8 cellular contexts compared by ENCODE assay signal in the genomic region with DNA sequence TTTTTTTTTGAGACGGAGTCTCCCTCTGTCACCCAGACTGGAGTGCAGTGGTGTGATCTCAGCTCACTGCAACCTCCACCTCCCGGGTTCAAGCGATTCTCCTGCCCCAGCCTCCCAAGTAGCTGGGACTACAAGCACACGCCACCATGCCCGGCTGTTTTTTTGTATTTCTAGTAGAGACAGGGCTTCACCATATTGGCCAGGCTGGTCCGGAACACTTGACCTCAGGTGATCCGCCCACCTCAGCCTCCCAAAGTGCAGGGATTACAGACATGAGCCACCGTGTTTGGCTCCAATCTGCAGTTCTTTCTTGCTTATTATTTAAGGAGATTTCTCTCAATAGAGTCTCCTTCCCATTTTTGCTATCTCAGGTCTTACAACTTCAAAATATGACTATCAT.
A peak's percentile ranks its signal among the peaks of the same experiment; 100 is the strongest.
DNase-seq lines count a peak whose midpoint lies in the region; ATAC-seq and TF ChIP-seq lines count a peak whose summit lies in the region.
"Not testable (repeated sequence)": the region's sequence is repeated elsewhere in the genome, so short reads cannot be mapped to it uniquely, and the experiment has no call there.

No MANE protein-coding gene starts in this region.

- WGBS in adrenal gland, 4 donors = 89 to 95% (median 94%) methylated on average over 7 to 8 of the region's 8 CpGs
- WGBS in esophagus squamous epithelium, 2 donors = 87 to 91% methylated on average over 6 of the region's 8 CpGs

- H3K27me3 Mint-ChIP-seq in Calu3 (ENCODE audit: unreplicated experiment); T-helper 1 cell treated with Interleukin-12 subunit alpha and Interleukin-12 subunit beta and Interleukin-4 antibody, amounts not matched to agents 30 μg/mL and 1 μg/mL, for 36 hours (ENCODE audit: low read depth); activated T-cell treated with anti-CD3 and anti-CD28 coated beads, Interleukin-2, amount 50 U/mL, for 72 hours (ENCODE audit: low read depth); nephron (ENCODE audit: low read depth): not testable (repeated sequence)

- intact Hi-C loops in Calu3 (cut with micrococcal nuclease; ENCODE audit: unreplicated experiment); adrenal gland (cut with DNase I); esophagus squamous epithelium (cut with DNase I); upper lobe of right lung (cut with DNase I): not testable (repeated sequence)

- H3K4me1 ChIP-seq in adrenal gland (replicated peaks in 1 of 2) = peaks cover 25 to 55% of the 10 kb centered on the region in 2 donors
- H3K4me1 ChIP-seq in esophagus squamous epithelium = peaks cover 14 to 52% (median 35%) of the 10 kb centered on the region in 3 donors
- peaks cover 59% of the 10 kb centered on the region for H3K4me1 ChIP-seq in upper lobe of right lung

- H3K36me3 Mint-ChIP-seq in Calu3 (ENCODE audit: insufficient read depth, unreplicated experiment) (peaks cover 24% of the 10 kb centered on the region), nephron (ENCODE audit: low read depth) (peaks cover 12% of the 10 kb centered on the region)
- peaks cover 16% of the 10 kb centered on the region for H3K36me3 Mint-ChIP-seq in T-helper 1 cell treated with Interleukin-12 subunit alpha and Interleukin-12 subunit beta and Interleukin-4 antibody, amounts not matched to agents 30 μg/mL and 1 μg/mL, for 36 hours (ENCODE audit: low read depth)
- H3K36me3 Mint-ChIP-seq in activated T-cell treated with anti-CD3 and anti-CD28 coated beads, Interleukin-2, amount 50 U/mL, for 72 hours (ENCODE audit: insufficient read depth in 2 of 2) = peaks cover 7 to 15% of the 10 kb centered on the region in 2 donors
- peaks cover 76% of the 10 kb centered on the region for H3K36me3 Mint-ChIP-seq in stimulated activated effector memory CD8-positive, alpha-beta T cell treated with anti-CD3 and anti-CD28 coated beads, Interleukin-12 subunit alpha, Interleukin-12 subunit beta, amount 100 ng/mL, for 72 hours

- TF ChIP-seq POLR2A in adrenal gland (IDR thresholded peaks at IDR 0.05); esophagus squamous epithelium (IDR thresholded peaks at IDR 0.05): not testable (repeated sequence)

- not testable (repeated sequence) for TF ChIP-seq CTCF in Calu3 (IDR thresholded peaks at IDR 0.05; ENCODE audit: unreplicated experiment); adrenal gland (IDR thresholded peaks at IDR 0.05); esophagus squamous epithelium (IDR thresholded peaks at IDR 0.05); nephron (IDR thresholded peaks at IDR 0.05; ENCODE audit: unreplicated experiment in 3 of 3); upper lobe of right lung (IDR thresholded peaks at IDR 0.05)

- CTCF ChIA-PET in Calu3 (lab: Charles Lee) = not testable (repeated sequence)

- BruUV-seq in Calu3 (replicated peaks; lab: Mats Ljungman, UMichigan) = not testable (repeated sequence)

- H3K27me3 ChIP-seq in adrenal gland, esophagus squamous epithelium, upper lobe of right lung: not testable (repeated sequence)

- not testable (repeated sequence) for H3K9me3 Mint-ChIP-seq in Calu3 (ENCODE audit: low read depth, unreplicated experiment); T-helper 1 cell treated with Interleukin-12 subunit alpha and Interleukin-12 subunit beta and Interleukin-4 antibody, amounts not matched to agents 30 μg/mL and 1 μg/mL, for 36 hours; activated T-cell treated with anti-CD3 and anti-CD28 coated beads, Interleukin-2, amount 50 U/mL, for 72 hours; nephron; stimulated activated effector memory CD8-positive, alpha-beta T cell treated with anti-CD3 and anti-CD28 coated beads, Interleukin-12 subunit alpha, Interleukin-12 subunit beta, amount 100 ng/mL, for 72 hours

- not testable (repeated sequence) for H3K4me3 ChIP-seq in adrenal gland, esophagus squamous epithelium, upper lobe of right lung

- H3K4me1 Mint-ChIP-seq in Calu3 (ENCODE audit: low read depth, unreplicated experiment) = not testable (repeated sequence)
- H3K4me1 Mint-ChIP-seq in T-helper 1 cell treated with Interleukin-12 subunit alpha and Interleukin-12 subunit beta and Interleukin-4 antibody, amounts not matched to agents 30 μg/mL and 1 μg/mL, for 36 hours (ENCODE audit: low read depth) = peaks cover 38% of the 10 kb centered on the region
- peaks cover 69% of the 10 kb centered on the region for H3K4me1 Mint-ChIP-seq in activated T-cell treated with anti-CD3 and anti-CD28 coated beads, Interleukin-2, amount 50 U/mL, for 72 hours (ENCODE audit: low read depth)
- H3K4me1 Mint-ChIP-seq in nephron = peaks cover 14% of the 10 kb centered on the region
- H3K4me1 Mint-ChIP-seq in stimulated activated effector memory CD8-positive, alpha-beta T cell treated with anti-CD3 and anti-CD28 coated beads, Interleukin-12 subunit alpha, Interleukin-12 subunit beta, amount 100 ng/mL, for 72 hours = peaks cover 15% of the 10 kb centered on the region

- not testable (repeated sequence) for H3K9me3 ChIP-seq in adrenal gland (replicated peaks in 1 of 3); esophagus squamous epithelium; upper lobe of right lung

- H3K27ac Mint-ChIP-seq in Calu3 (ENCODE audit: unreplicated experiment) (peak overlapping the region; percentile 82), nephron (peak overlapping the region; percentile 48 to 55 (median 50))
- H3K27ac Mint-ChIP-seq in T-helper 1 cell treated with Interleukin-12 subunit alpha and Interleukin-12 subunit beta and Interleukin-4 antibody, amounts not matched to agents 30 μg/mL and 1 μg/mL, for 36 hours = peak overlapping the region; percentile 67
- peak overlapping the region; percentile 95 for H3K27ac Mint-ChIP-seq in activated T-cell treated with anti-CD3 and anti-CD28 coated beads, Interleukin-2, amount 50 U/mL, for 72 hours
- peak overlapping the region; percentile 63 for H3K27ac Mint-ChIP-seq in stimulated activated effector memory CD8-positive, alpha-beta T cell treated with anti-CD3 and anti-CD28 coated beads, Interleukin-12 subunit alpha, Interleukin-12 subunit beta, amount 100 ng/mL, for 72 hours

- H3K36me3 ChIP-seq in adrenal gland (replicated peaks in 1 of 2); esophagus squamous epithelium; upper lobe of right lung: not testable (repeated sequence)

- not testable (repeated sequence) for ATAC-seq in activated T-cell treated with anti-CD3 and anti-CD28 coated beads, Interleukin-2, amount 50 U/mL, for 72 hours (replicated peaks in 1 of 2); stimulated activated effector memory CD8-positive, alpha-beta T cell treated with anti-CD3 and anti-CD28 coated beads, Interleukin-12 subunit alpha, Interleukin-12 subunit beta, amount 100 ng/mL, for 72 hours; upper lobe of right lung

- DNase-seq in Calu3; activated T-cell treated with anti-CD3 and anti-CD28 coated beads, Interleukin-2, amount 50 U/mL, for 72 hours; adrenal gland; esophagus squamous epithelium (lab: John Stamatoyannopoulos, UW); stimulated activated effector memory CD8-positive, alpha-beta T cell treated with anti-CD3 and anti-CD28 coated beads, Interleukin-12 subunit alpha, Interleukin-12 subunit beta, amount 100 ng/mL, for 72 hours (ENCODE audit: low spot score in 2 of 2); upper lobe of right lung: not testable (repeated sequence)

- H3K4me3 Mint-ChIP-seq in Calu3 (ENCODE audit: low read depth, unreplicated experiment) = peak overlapping the region; percentile 19
- H3K4me3 Mint-ChIP-seq in T-helper 1 cell treated with Interleukin-12 subunit alpha and Interleukin-12 subunit beta and Interleukin-4 antibody, amounts not matched to agents 30 μg/mL and 1 μg/mL, for 36 hours; nephron; stimulated activated effector memory CD8-positive, alpha-beta T cell treated with anti-CD3 and anti-CD28 coated beads, Interleukin-12 subunit alpha, Interleukin-12 subunit beta, amount 100 ng/mL, for 72 hours: not testable (repeated sequence)
- H3K4me3 Mint-ChIP-seq in activated T-cell treated with anti-CD3 and anti-CD28 coated beads, Interleukin-2, amount 50 U/mL, for 72 hours = peak overlapping the region in 1 of 2 donors; percentile 34

- peak overlapping the region in 3 of 5 donors; percentile 81 to 87 (median 83) for H3K27ac ChIP-seq in adrenal gland
- H3K27ac ChIP-seq in esophagus squamous epithelium = peak overlapping the region; percentile 49 to 82 (median 68)
- H3K27ac ChIP-seq in upper lobe of right lung = peak overlapping the region; percentile 81
